In the genomic region with DNA sequence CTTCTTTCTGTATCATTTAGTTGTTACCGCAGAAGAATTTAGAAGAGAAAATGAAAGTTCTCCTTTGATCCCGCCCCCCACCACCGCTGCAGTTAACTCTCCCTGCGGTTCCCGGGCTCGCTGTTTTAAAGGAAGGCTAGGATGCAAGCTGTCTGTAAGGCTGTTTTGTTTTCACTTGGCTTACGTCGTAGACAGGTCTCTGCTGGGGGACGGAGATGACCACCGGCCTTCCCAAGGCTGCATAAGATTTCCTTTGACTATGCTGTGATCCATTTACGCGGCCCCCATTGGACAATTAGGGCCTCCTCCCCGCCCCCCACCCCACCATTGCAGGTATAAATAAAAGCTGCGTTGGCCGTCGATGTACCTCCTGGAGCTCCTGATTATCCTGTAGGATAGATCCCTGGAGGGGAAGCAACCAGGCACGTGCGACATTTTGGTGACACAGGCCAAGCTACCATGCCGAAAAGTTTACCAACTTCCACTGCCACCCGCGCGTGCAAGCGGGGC, we compare ENCODE assay signal across 8 cellular contexts. TPM values are rescaled to one million over a fixed set of nuclear protein-coding genes. Genes with fewer than 3 reads are reported as not detected.
DNase-seq lines count a peak whose midpoint lies in the region; ATAC-seq, FAIRE-seq and TF ChIP-seq lines count a peak whose summit lies in the region.

No MANE protein-coding gene starts in this region.

- intact Hi-C loops in kidney (cut with DNase I): no loop called here

- H3K9me3 ChIP-seq in kidney (ENCODE audit: control insufficient read depth in 1 of 2, low read length in 2 of 2): no peaks in the 10 kb centered on the region
- no peaks in the 10 kb centered on the region for H3K9me3 ChIP-seq in thoracic aorta

- H3K27ac ChIP-seq in kidney (ENCODE audit: low read depth in 2 of 2, low read length in 2 of 2): peak overlapping the region; percentile 78
- no peak overlapping the region for H3K27ac ChIP-seq in thoracic aorta

- H3K9ac ChIP-seq in kidney (ENCODE audit: low read length in 2 of 2): peak overlapping the region in 1 of 2 donors; percentile 42

- peak overlapping the region; percentile 82 for H3K27ac Mint-ChIP-seq in activated naive CD8-positive, alpha-beta T cell treated with anti-CD3 and anti-CD28 coated beads for 36 hours

- H3K4me3 ChIP-seq in kidney (ENCODE audit: low read length in 2 of 2): peak overlapping the region; percentile 66 to 81
- H3K4me3 ChIP-seq in thoracic aorta: peak overlapping the region; percentile 86

- H3K36me3 Mint-ChIP-seq in activated naive CD8-positive, alpha-beta T cell treated with anti-CD3 and anti-CD28 coated beads for 36 hours: no peaks in the 10 kb centered on the region

- DNase-seq in Daoy (ENCODE audit: low read depth) (peak; percentile 65), NOMO-1 treated with dmso at 0.1 percent for 144 hours (lab: John Stamatoyannopoulos, UW; ENCODE audit: unreplicated experiment) (peak; percentile 21), kidney (no peak), thoracic aorta (ENCODE audit: low spot score) (no peak), amniotic stem cell (lab: John Stamatoyannopoulos, UW) (no peak), T1000 (lab: John Stamatoyannopoulos, UW) (no peak)
- DNase-seq in activated naive CD8-positive, alpha-beta T cell treated with anti-CD3 and anti-CD28 coated beads for 36 hours: peak; percentile 58

- FAIRE-seq in kidney (lab: Jason Lieb, UNC): no peak

- ATAC-seq in thoracic aorta (ENCODE audit: insufficient number of reproducible peaks, low FRiP score, low read depth) (no peak), GM18519 (IDR thresholded peaks at IDR 0.05; ENCODE audit: low FRiP score, unreplicated experiment) (no peak)

- H3K9me3 Mint-ChIP-seq in activated naive CD8-positive, alpha-beta T cell treated with anti-CD3 and anti-CD28 coated beads for 36 hours: no peaks in the 10 kb centered on the region

- peaks cover 22 to 26% of the 10 kb centered on the region in 2 donors for H3K4me1 ChIP-seq in kidney (ENCODE audit: control insufficient read depth in 1 of 2, insufficient read depth in 1 of 2, low read depth in 1 of 2, low read length in 2 of 2)
- peaks cover 5 to 59% of the 10 kb centered on the region in 2 donors for H3K4me1 ChIP-seq in thoracic aorta (ENCODE audit: control insufficient read depth in 1 of 2, low read depth in 2 of 2)

- TF ChIP-seq CTCF in kidney (IDR thresholded peaks at IDR 0.05; ENCODE audit: borderline replicate concordance, extremely low read depth, insufficient read depth) (no peak), thoracic aorta (IDR thresholded peaks at IDR 0.05) (no peak)

- peak overlapping the region; percentile 89 for H3K4me3 Mint-ChIP-seq in activated naive CD8-positive, alpha-beta T cell treated with anti-CD3 and anti-CD28 coated beads for 36 hours

- no peaks in the 10 kb centered on the region for H3K27me3 ChIP-seq in thoracic aorta (replicated peaks; ENCODE audit: insufficient read depth)

- H3K36me3 ChIP-seq in kidney (ENCODE audit: control insufficient read depth in 1 of 2, insufficient read depth in 2 of 2, low read length in 2 of 2) (no peaks in the 10 kb centered on the region), thoracic aorta (no peaks in the 10 kb centered on the region)

- H3K4me1 Mint-ChIP-seq in activated naive CD8-positive, alpha-beta T cell treated with anti-CD3 and anti-CD28 coated beads for 36 hours: peaks cover 33% of the 10 kb centered on the region

- H3K27me3 Mint-ChIP-seq in activated naive CD8-positive, alpha-beta T cell treated with anti-CD3 and anti-CD28 coated beads for 36 hours: no peaks in the 10 kb centered on the region

RNA-seq across cellular contexts. Expression of a gene that starts 1.4 kb away (rescaled TPM):
- total RNA-seq in Daoy (2014; rRNA removed; shearing (Covaris generic)): 12.4 and 16.5 TPM in 2 replicates
- 10 to 100 TPM; 12.8 to 15.4 TPM for total RNA-seq in activated naive CD8-positive, alpha-beta T cell treated with anti-CD3 and anti-CD28 coated beads for 36 hours
- total RNA-seq in kidney: 61.5 TPM
- 51.3 TPM for polyA plus RNA-seq in kidney (ENCODE audit: insufficient read depth, low read depth, low replicate concordance)
- 10 to 100 TPM; 61.1 to 75.3 TPM for total RNA-seq in thoracic aorta

Comparison
In these comparisons a context has a peak if more than half of its experiments do, and no peak if none do; other contexts are left out.
1. DNase-seq: peak in Daoy (single experiment), NOMO-1 treated with dmso at 0.1 percent for 144 hours (single experiment) and activated naive CD8-positive, alpha-beta T cell treated with anti-CD3 and anti-CD28 coated beads for 36 hours (single experiment); none in kidney (single experiment), thoracic aorta (single experiment), amniotic stem cell (single experiment) and T1000 (single experiment).
2. H3K27ac ChIP-seq: peak in kidney (2 of 2); none in thoracic aorta (0 of 2).